ENCODE assay signal across 11 cellular contexts in genomic region chr16:58418601-58419000, GRCh38. TPM values are rescaled to one million over a fixed set of nuclear protein-coding genes. Genes with fewer than 3 reads are reported as not detected.
DNase-seq lines count a peak whose midpoint lies in the region; ATAC-seq, FAIRE-seq and TF ChIP-seq lines count a peak whose summit lies in the region.
"Had no signal": no experiment of that assay in that cellular context is flagged by ENCODE, and none has a peak within 500 bp of the region (broad histone marks: within the 10 kb centered on the region; RNA-seq: fewer than 3 reads in every experiment).

No MANE protein-coding gene starts in this region.

- no peak overlapping the region for H3K27ac ChIP-seq in psoas muscle

- CTCF ChIA-PET in activated CD8-positive, alpha-beta T cell treated with anti-CD3 and anti-CD28 coated beads, Interleukin-2, amount 10 ng/mL, durations not matched to agents 7 days and 5 days (lab: Charles Lee) = no interaction called here

- H3K36me3 Mint-ChIP-seq in dendritic cell treated with granulocyte-macrophage colony-stimulating factor and Interleukin-4, amounts not matched to agents 40 ng/mL and 50 ng/mL, for 4 days (ENCODE audit: low read depth) = no peaks in the 10 kb centered on the region
- no peaks in the 10 kb centered on the region for H3K36me3 Mint-ChIP-seq in activated CD8-positive, alpha-beta T cell treated with anti-CD3 and anti-CD28 coated beads, Interleukin-2, amount 10 ng/mL, durations not matched to agents 7 days and 5 days (ENCODE audit: low read depth)
- no peaks in the 10 kb centered on the region for H3K36me3 Mint-ChIP-seq in HFFc6 (ENCODE audit: low read depth)

- FAIRE-seq in GM12891 (lab: Jason Lieb, UNC) = peak; percentile 65

- peak overlapping the region; percentile 5 for H3K27ac Mint-ChIP-seq in dendritic cell treated with granulocyte-macrophage colony-stimulating factor and Interleukin-4, amounts not matched to agents 40 ng/mL and 50 ng/mL, for 4 days
- no peak overlapping the region for H3K27ac Mint-ChIP-seq in activated CD8-positive, alpha-beta T cell treated with anti-CD3 and anti-CD28 coated beads, Interleukin-2, amount 10 ng/mL, durations not matched to agents 7 days and 5 days
- H3K27ac Mint-ChIP-seq in HFFc6 = no peak overlapping the region
- H3K27ac Mint-ChIP-seq: T-helper 17 cell had no signal

- 14 to 30% (median 14%) methylated on average over 4 of the region's 4 CpGs for WGBS in psoas muscle, 3 donors

- TF ChIP-seq CTCF in psoas muscle (IDR thresholded peaks at IDR 0.05) (no peak), HFFc6 (IDR thresholded peaks at IDR 0.05) (no peak)

- H3K4me1 ChIP-seq in psoas muscle = no peaks in the 10 kb centered on the region

- H3K27me3 Mint-ChIP-seq in dendritic cell treated with granulocyte-macrophage colony-stimulating factor and Interleukin-4, amounts not matched to agents 40 ng/mL and 50 ng/mL, for 4 days = peaks cover 51% of the 10 kb centered on the region
- H3K27me3 Mint-ChIP-seq in activated CD8-positive, alpha-beta T cell treated with anti-CD3 and anti-CD28 coated beads, Interleukin-2, amount 10 ng/mL, durations not matched to agents 7 days and 5 days (ENCODE audit: low read depth) = peaks cover 10% of the 10 kb centered on the region
- peaks cover 12% of the 10 kb centered on the region for H3K27me3 Mint-ChIP-seq in HFFc6 (ENCODE audit: insufficient read depth)

- no peak overlapping the region for H3K4me3 Mint-ChIP-seq in dendritic cell treated with granulocyte-macrophage colony-stimulating factor and Interleukin-4, amounts not matched to agents 40 ng/mL and 50 ng/mL, for 4 days
- no peak overlapping the region for H3K4me3 Mint-ChIP-seq in activated CD8-positive, alpha-beta T cell treated with anti-CD3 and anti-CD28 coated beads, Interleukin-2, amount 10 ng/mL, durations not matched to agents 7 days and 5 days
- no peak overlapping the region for H3K4me3 Mint-ChIP-seq in HFFc6
- H3K4me3 Mint-ChIP-seq: T-helper 17 cell had no signal

- H3K9me3 ChIP-seq in MG63 = no peaks in the 10 kb centered on the region
- no peaks in the 10 kb centered on the region for H3K9me3 ChIP-seq in psoas muscle

- no peak for DNase-seq in GM12891 (ENCODE audit: insufficient read length, low spot score)
- DNase-seq in MG63 = peak; percentile 100
- DNase-seq in psoas muscle = peak; percentile 29 to 57
- no peak for DNase-seq in activated gamma-delta T cell (lab: John Stamatoyannopoulos, UW)
- DNase-seq in activated CD8-positive, alpha-beta T cell treated with anti-CD3 and anti-CD28 coated beads, Interleukin-2, amount 10 ng/mL, durations not matched to agents 7 days and 5 days = no peak
- DNase-seq in HFFc6 = no peak
- DNase-seq: NCI-H2029; stimulated activated CD4-positive, alpha-beta T cell treated with anti-CD3 and anti-CD28 coated beads, Interleukin-12 subunit alpha, Interleukin-12 subunit beta, amount 100 ng/mL, for 4 hours; T-helper 17 cell had no signal

- H3K27me3 ChIP-seq in MG63 = no peaks in the 10 kb centered on the region
- peaks cover 0 to 11% (median 0%) of the 10 kb centered on the region in 3 donors for H3K27me3 ChIP-seq in psoas muscle (ENCODE audit: insufficient read depth in 3 of 3, low read length in 2 of 3)

- POLR2A ChIA-PET in activated CD8-positive, alpha-beta T cell treated with anti-CD3 and anti-CD28 coated beads, Interleukin-2, amount 10 ng/mL, durations not matched to agents 7 days and 5 days (lab: Charles Lee) = no interaction called here

- H3K4me3 ChIP-seq in MG63 = no peak overlapping the region
- H3K4me3 ChIP-seq in psoas muscle = no peak overlapping the region

- intact Hi-C loops in dendritic cell treated with granulocyte-macrophage colony-stimulating factor and Interleukin-4, amounts not matched to agents 40 ng/mL and 50 ng/mL, for 4 days (cut with micrococcal nuclease) = no loop called here
- intact Hi-C loops in psoas muscle (cut with DNase I) = no loop called here

- ATAC-seq in psoas muscle = peak in 2 of 4 donors; percentile 46 to 59
- ATAC-seq in activated CD8-positive, alpha-beta T cell treated with anti-CD3 and anti-CD28 coated beads, Interleukin-2, amount 10 ng/mL, durations not matched to agents 7 days and 5 days = no peak
- no peak for ATAC-seq in GM19035 (IDR thresholded peaks at IDR 0.05; ENCODE audit: unreplicated experiment)
- ATAC-seq: T-helper 17 cell had no signal

- no peak for TF ChIP-seq POLR2A in GM12891 (IDR thresholded peaks at IDR 0.05; ENCODE audit: low read depth, low read length)

- H3K36me3 ChIP-seq in MG63 (no peaks in the 10 kb centered on the region), psoas muscle (ENCODE audit: insufficient read depth in 1 of 2, low read depth in 1 of 2) (no peaks in the 10 kb centered on the region)

- H3K4me1 Mint-ChIP-seq in dendritic cell treated with granulocyte-macrophage colony-stimulating factor and Interleukin-4, amounts not matched to agents 40 ng/mL and 50 ng/mL, for 4 days (ENCODE audit: low read depth) = peaks cover 21% of the 10 kb centered on the region
- no peaks in the 10 kb centered on the region for H3K4me1 Mint-ChIP-seq in activated CD8-positive, alpha-beta T cell treated with anti-CD3 and anti-CD28 coated beads, Interleukin-2, amount 10 ng/mL, durations not matched to agents 7 days and 5 days (ENCODE audit: low read depth)
- peaks cover 26% of the 10 kb centered on the region for H3K4me1 Mint-ChIP-seq in HFFc6 (ENCODE audit: low read depth)

- H3K9me3 Mint-ChIP-seq in dendritic cell treated with granulocyte-macrophage colony-stimulating factor and Interleukin-4, amounts not matched to agents 40 ng/mL and 50 ng/mL, for 4 days = peaks cover 5% of the 10 kb centered on the region
- H3K9me3 Mint-ChIP-seq in activated CD8-positive, alpha-beta T cell treated with anti-CD3 and anti-CD28 coated beads, Interleukin-2, amount 10 ng/mL, durations not matched to agents 7 days and 5 days (ENCODE audit: insufficient read depth) = no peaks in the 10 kb centered on the region
- H3K9me3 Mint-ChIP-seq in HFFc6 = no peaks in the 10 kb centered on the region

TF ChIP-seq in GM12891, 5 proteins besides CTCF, POLR2A, EP300 and RAD21:
- TF ChIP-seq PAX5 (IDR thresholded peaks at IDR 0.05; ENCODE audit: insufficient read depth, low read length, severe bottlenecking) (no peak), POU2F2 (IDR thresholded peaks at IDR 0.05; ENCODE audit: low read depth, low read length) (no peak), SPI1 (IDR thresholded peaks at IDR 0.05; ENCODE audit: low read depth, low read length) (peak; percentile 28; the same call in 1 of the 2 replicates), TAF1 (IDR thresholded peaks at IDR 0.05; ENCODE audit: low read depth, low read length) (no peak), POLR2AphosphoS5 (IDR thresholded peaks at IDR 0.05; ENCODE audit: low read depth, low read length) (no peak)
TF ChIP-seq in GM12891: peak in this region for 1.

RNA-seq across cellular contexts. Expression of gene GINS3, which starts 26.3 kb away (rescaled TPM):
- polyA plus RNA-seq in GM12891 (2012; ENCODE audit: low read depth, missing spikeins) = 11.9 TPM
- total RNA-seq in MG63 (2014; rRNA removed; shearing (Covaris generic); ENCODE audit: low replicate concordance) = 20.7 and 24.3 TPM in 2 replicates
- 1 to 10 TPM in 3 of 4 donors, under 1 TPM in 1; 0.86 to 1.6 (median 1.2) TPM for total RNA-seq in psoas muscle
- polyA plus RNA-seq in psoas muscle = 1 to 10 TPM in 2 of 3 donors, under 1 TPM in 1; 0.89 to 2.2 (median 1.7) TPM
- 10 to 100 TPM; 16.3 to 18.0 TPM for total RNA-seq in activated CD8-positive, alpha-beta T cell treated with anti-CD3 and anti-CD28 coated beads, Interleukin-2, amount 10 ng/mL, durations not matched to agents 7 days and 5 days
- 1 to 10 TPM; 3.0 to 6.4 (median 5.9) TPM for total RNA-seq in HFFc6 (2021; fragmentation: NEBNext Ultra II Directional; extraction: Animal tissue kit (Norgen Biotek cat#: 25700))

Comparison
In these comparisons a context has a peak if more than half of its experiments do, and no peak if none do; other contexts are left out.
1. DNase-seq: peak in MG63 (single experiment) and psoas muscle (2 of 2); none in GM12891 (single experiment), activated gamma-delta T cell (single experiment), activated CD8-positive, alpha-beta T cell treated with anti-CD3 and anti-CD28 coated beads, Interleukin-2, amount 10 ng/mL, durations not matched to agents 7 days and 5 days (single experiment) and HFFc6 (single experiment).